Comparison of ENCODE assay signal across 19 cellular contexts in genomic region chr4:64305565-64306254, GRCh38.
DNase-seq lines count a peak whose midpoint lies in the region; ATAC-seq, FAIRE-seq and TF ChIP-seq lines count a peak whose summit lies in the region.
"Had no signal": no experiment of that assay in that cellular context is flagged by ENCODE, and none has a peak within 500 bp of the region (broad histone marks: within the 10 kb centered on the region; RNA-seq: fewer than 3 reads in every experiment).

No MANE protein-coding gene starts in this region.

- POLR2A ChIA-PET in H1 (lab: Charles Lee; ENCODE audit: partially characterized antibody) = no interaction called here

- H3K4me1 ChIP-seq in GM23338 (ENCODE audit: insufficient read depth) (no peaks in the 10 kb centered on the region), KMS-11 (ENCODE audit: low read depth, poor library complexity, severe bottlenecking) (peaks cover 75% of the 10 kb centered on the region), H1 (replicated peaks in 1 of 4; ENCODE audit: control insufficient read depth in 3 of 4, insufficient read depth in 4 of 4, low read length in 3 of 4) (no peaks in the 10 kb centered on the region)
- H3K4me1 ChIP-seq: BE2C had no signal

- no peak overlapping the region for H4K5ac ChIP-seq in H1 (ENCODE audit: insufficient read length, low read depth, low read length)

- ATAC-seq in GM23338 (no peak), GM21825 (IDR thresholded peaks at IDR 0.05; ENCODE audit: unreplicated experiment) (no peak)
- ATAC-seq: T-cell had no signal

- no peak overlapping the region for H3K4ac ChIP-seq in H1 (replicated peaks; ENCODE audit: insufficient read length, low read depth, low read length)

- H2BK120ac ChIP-seq in H1 (replicated peaks; ENCODE audit: low read depth, low read length) = no peak overlapping the region

- H3K9me3 Mint-ChIP-seq in GM23338 = peaks cover 34% of the 10 kb centered on the region

- H3K56ac ChIP-seq in H1 (replicated peaks; ENCODE audit: insufficient read length, low read depth, low read length) = no peak overlapping the region

- H3K79me2 ChIP-seq in GM23338 (replicated peaks; ENCODE audit: insufficient read depth) (no peaks in the 10 kb centered on the region), KMS-11 (ENCODE audit: insufficient read depth, low read depth) (0 out of 2 replicates have a peak, but pooled peaks cover 4% of the 10 kb centered on the region), H1 (ENCODE audit: control insufficient read depth in 1 of 2, insufficient read depth in 2 of 2, low read length in 2 of 2) (no peaks in the 10 kb centered on the region)

- H2AFZ ChIP-seq in GM23338 (no peak overlapping the region), KMS-11 (ENCODE audit: low read depth) (peak overlapping the region; percentile 31), H1 (ENCODE audit: low read length) (0 out of 2 replicates have a peak overlapping the region, but pooled peaks have one; percentile 22)

- H4K20me1 ChIP-seq in GM23338 (replicated peaks; ENCODE audit: insufficient read depth) (no peaks in the 10 kb centered on the region), KMS-11 (ENCODE audit: insufficient read depth) (no peaks in the 10 kb centered on the region), H1 (replicated peaks in 1 of 2; ENCODE audit: control insufficient read depth in 1 of 2, insufficient read depth in 2 of 2, low read length in 2 of 2) (no peaks in the 10 kb centered on the region)

- no peak for TF ChIP-seq EP300 in H1 (IDR thresholded peaks at IDR 0.05; ENCODE audit: borderline replicate concordance in 1 of 2, low read depth in 2 of 2, low read length in 2 of 2)

- 91% methylated on average over 1 of the region's 1 CpG; no CpG with 5 or more reads in 1 of the 2 experiments for WGBS in H1 (ENCODE audit: extremely low coverage in 1 of 2, insufficient coverage in 1 of 2, insufficient read length in 1 of 2, insufficient replicate concordance in 2 of 2, low coverage in 1 of 2, low lambda C conversion rate in 2 of 2, missing lambda C conversion rate in 1 of 2), 2 experiments

- no peaks in the 10 kb centered on the region for H3K79me1 ChIP-seq in H1 (ENCODE audit: low read depth, low read length)

- H2BK15ac ChIP-seq in H1 (ENCODE audit: low read length) = no peak overlapping the region

- H2BK20ac ChIP-seq in H1 (ENCODE audit: low read length) = no peak overlapping the region

- H4K8ac ChIP-seq in H1 (ENCODE audit: extremely low read depth, insufficient read depth, low read length) = no peak overlapping the region

- H3K36me3 Mint-ChIP-seq in GM23338 (ENCODE audit: low read depth) = peaks cover 23% of the 10 kb centered on the region; the same call in 2 of the 3 replicates
- H3K36me3 Mint-ChIP-seq: CD4-positive, alpha-beta memory T cell; T-cell had no signal

- no peak overlapping the region for H3K27ac ChIP-seq in GM23338 (ENCODE audit: low read depth)
- peak overlapping the region; percentile 97 for H3K27ac ChIP-seq in KMS-11
- H3K27ac ChIP-seq in H1 (ENCODE audit: low read depth, low read length) = no peak overlapping the region
- H3K27ac ChIP-seq: SK-N-MC had no signal

- TF ChIP-seq RAD21 in H1 (IDR thresholded peaks at IDR 0.05 in 1 of 2, conservative IDR thresholded peaks at IDR 0.05 in 1 of 2; ENCODE audit: low read depth in 2 of 2, low read length in 2 of 2) = no peak

- TF ChIP-seq POLR2A in H1 (IDR thresholded peaks at IDR 0.05; ENCODE audit: control extremely low read depth in 1 of 2, low read depth in 2 of 2, low read length in 2 of 2) = no peak

- H2BK5ac ChIP-seq in H1 (ENCODE audit: low read depth, low read length) = no peak overlapping the region

- H3K27me3 ChIP-seq in GM23338 (ENCODE audit: insufficient read depth) (no peaks in the 10 kb centered on the region), KMS-11 (ENCODE audit: insufficient read depth, low read depth) (no peaks in the 10 kb centered on the region), H1 (replicated peaks in 1 of 4; ENCODE audit: control insufficient read depth in 3 of 4, extremely low read depth in 1 of 4, insufficient read depth in 3 of 4, low read length in 3 of 4) (no peaks in the 10 kb centered on the region)
- H3K27me3 ChIP-seq: BE2C had no signal

- H3K4me3 Mint-ChIP-seq in GM23338 = no peak overlapping the region
- H3K4me3 Mint-ChIP-seq: CD4-positive, alpha-beta memory T cell; T-cell had no signal

- no peaks in the 10 kb centered on the region for H3K23me2 ChIP-seq in H1 (ENCODE audit: low read depth, low read length)

- no peaks in the 10 kb centered on the region for H3K9me3 ChIP-seq in H1 (ENCODE audit: insufficient read depth in 2 of 2, low read depth in 1 of 2, low read length in 1 of 2)
- H3K9me3 ChIP-seq: BE2C had no signal

- H3K27me3 Mint-ChIP-seq in GM23338 (ENCODE audit: insufficient read depth, low read depth, poor library complexity) = no peaks in the 10 kb centered on the region
- H3K27me3 Mint-ChIP-seq: CD4-positive, alpha-beta memory T cell; T-cell had no signal

- DNase-seq in DMS53 (lab: John Stamatoyannopoulos, UW) (peak; percentile 7), DMS53 treated with DMSO at 0.1 percent for 48 hours (lab: John Stamatoyannopoulos, UW; ENCODE audit: unreplicated experiment) (no peak), GM23338 (ENCODE audit: low spot score) (peak; percentile 13), H1 (ENCODE audit: low read depth in 1 of 2, low spot score in 2 of 2) (no peak), GM13977 (ENCODE audit: low spot score) (no peak), GM10266 (ENCODE audit: extremely low spot score) (no peak)
- DNase-seq: 8988T; BE2C; Calu3; CD4-positive, alpha-beta memory T cell; GDM1; NCI-H1436; NCI-H2029; NCI-H2171 treated with DMSO at 0.1 percent for 48 hours; NCI-H82; T-cell had no signal

- H3K9ac ChIP-seq in KMS-11 = peak overlapping the region; percentile 43
- H3K9ac ChIP-seq in H1 (replicated peaks in 1 of 4; ENCODE audit: extremely low read depth in 1 of 4, low read depth in 3 of 4, low read length in 3 of 4) = no peak overlapping the region

- H2BK12ac ChIP-seq in H1 (ENCODE audit: low read depth, low read length) = no peak overlapping the region

- no peak for TF ChIP-seq CTCF in GM23338 (conservative IDR thresholded peaks at IDR 0.05; ENCODE audit: low read depth in 2 of 2)
- no peak for TF ChIP-seq CTCF in KMS-11 (conservative IDR thresholded peaks at IDR 0.05; ENCODE audit: low read depth, low read length)
- TF ChIP-seq CTCF in H1 (IDR thresholded peaks at IDR 0.05; ENCODE audit: control extremely low read depth in 1 of 3, insufficient read depth in 1 of 3, low read depth in 1 of 3, low read length in 3 of 3) = no peak
- TF ChIP-seq CTCF in GM13977 (IDR thresholded peaks at IDR 0.05; ENCODE audit: extremely low read depth, insufficient read depth, missing control alignments) = no peak
- no peak for TF ChIP-seq CTCF in GM10266 (IDR thresholded peaks at IDR 0.05; ENCODE audit: control insufficient read depth, insufficient read depth, low read depth, missing control alignments)

- no peaks in the 10 kb centered on the region for H3F3A ChIP-seq in GM23338 (replicated peaks; ENCODE audit: low read depth)

- in situ Hi-C loops in GM13977 (cut with MboI; ENCODE audit: low pct_unique_long_range_greater_than_20kb, low sequenced_read_pairs, unreplicated experiment) = no loop called here

- H3K18ac ChIP-seq in H1 (ENCODE audit: extremely low read depth, low read length) = no peak overlapping the region

- H3K4me2 ChIP-seq in GM23338 = no peak overlapping the region
- H3K4me2 ChIP-seq in KMS-11 = peak overlapping the region; percentile 95
- H3K4me2 ChIP-seq in H1 (ENCODE audit: insufficient read depth in 1 of 2, low read depth in 2 of 2, low read length in 2 of 2) = no peak overlapping the region

- CTCF ChIA-PET in H1 (lab: Charles Lee; ENCODE audit: partially characterized antibody) = interaction anchor here (0.6 to 1.1 kb wide), 2 partner anchors 8 to 9 kb away, joined by 3 read pairs; no protein-coding TSS in a partner anchor

- H3K23ac ChIP-seq in H1 (ENCODE audit: insufficient read length) = no peak overlapping the region

- no peak for FAIRE-seq in H1 (lab: Jason Lieb, UNC)

- no peak overlapping the region for H2AK5ac ChIP-seq in H1 (ENCODE audit: low read depth, low read length)

- H3K4me3 ChIP-seq in GM23338 (no peak overlapping the region), KMS-11 (IDR thresholded peaks at IDR 0.05; ENCODE audit: insufficient read depth, low read depth, low read length) (peak overlapping the region; percentile 65), H1 (ENCODE audit: extremely low read depth in 1 of 4, insufficient read depth in 2 of 4, low read depth in 3 of 4, low read length in 4 of 4) (no peak overlapping the region)
- H3K4me3 ChIP-seq: SK-N-MC had no signal

- H3K36me3 ChIP-seq in GM23338 (ENCODE audit: insufficient read depth) (no peaks in the 10 kb centered on the region), KMS-11 (ENCODE audit: insufficient read depth) (no peaks in the 10 kb centered on the region), H1 (ENCODE audit: control insufficient read depth in 2 of 4, insufficient read depth in 4 of 4, low read length in 3 of 4) (no peaks in the 10 kb centered on the region)
- H3K36me3 ChIP-seq: BE2C had no signal

- no peaks in the 10 kb centered on the region; the same call in 1 of the 2 replicates for H3K9me2 ChIP-seq in GM23338 (ENCODE audit: insufficient read depth)

- H3K27ac Mint-ChIP-seq in GM23338 = no peak overlapping the region
- H3K27ac Mint-ChIP-seq: CD4-positive, alpha-beta memory T cell; T-cell had no signal

- H3K4me1 Mint-ChIP-seq in GM23338 = no peaks in the 10 kb centered on the region
- H3K4me1 Mint-ChIP-seq: CD4-positive, alpha-beta memory T cell; T-cell had no signal

- H4K91ac ChIP-seq in H1 (replicated peaks; ENCODE audit: insufficient read length, low read length) = no peak overlapping the region

- no peak overlapping the region for H3K14ac ChIP-seq in H1 (ENCODE audit: insufficient read length)

TF ChIP-seq in GM23338, 12 proteins besides CTCF, POLR2A, EP300 and RAD21 (continues in another document):
- TF ChIP-seq EZH2phosphoT487 (IDR thresholded peaks at IDR 0.05; ENCODE audit: unreplicated experiment) = no peak

TF ChIP-seq in H1, 55 proteins besides CTCF, POLR2A, EP300 and RAD21:
- TF ChIP-seq JUND (IDR thresholded peaks at IDR 0.05; ENCODE audit: low read length) = no peak
- TF ChIP-seq TBP (IDR thresholded peaks at IDR 0.05; ENCODE audit: low read depth, low read length) = no peak
- no peak for TF ChIP-seq RNF2 (IDR thresholded peaks at IDR 0.05; ENCODE audit: borderline replicate concordance, low read depth, low read length, missing control alignments, poor library complexity, severe bottlenecking)
- no peak for TF ChIP-seq CHD1 (IDR thresholded peaks at IDR 0.05; ENCODE audit: low read depth, low read length)
- TF ChIP-seq SIX5 (IDR thresholded peaks at IDR 0.05; ENCODE audit: low read depth, low read length) = no peak
- no peak for TF ChIP-seq RBBP5 (IDR thresholded peaks at IDR 0.05; ENCODE audit: borderline replicate concordance, low read depth, low read length)
- no peak for TF ChIP-seq SP1 (IDR thresholded peaks at IDR 0.05; ENCODE audit: low read depth, low read length)
- TF ChIP-seq FOSL1 (IDR thresholded peaks at IDR 0.05; ENCODE audit: insufficient read depth, low read depth, low read length) = no peak
- no peak for TF ChIP-seq SP2 (IDR thresholded peaks at IDR 0.05; ENCODE audit: low read length)

Comparison
In these comparisons a context has a peak if more than half of its experiments do, and no peak if none do; other contexts are left out.
1. DNase-seq: peak in DMS53 (single experiment) and GM23338 (single experiment); none in DMS53 treated with DMSO at 0.1 percent for 48 hours (single experiment), H1 (0 of 2), GM13977 (single experiment) and GM10266 (single experiment).